ENCODE assay signal across 14 cellular contexts in genomic region chr2:165164201-165164600, GRCh38. TPM values are rescaled to one million over a fixed set of nuclear protein-coding genes. Genes with fewer than 3 reads are reported as not detected.
DNase-seq lines count a peak whose midpoint lies in the region; ATAC-seq and TF ChIP-seq lines count a peak whose summit lies in the region.
"Had no signal": no experiment of that assay in that cellular context is flagged by ENCODE, and none has a peak within 500 bp of the region (broad histone marks: within the 10 kb centered on the region; RNA-seq: fewer than 3 reads in every experiment).

No MANE protein-coding gene starts in this region.

- no peak for TF ChIP-seq CTCF in brain microvascular endothelial cell (IDR thresholded peaks at IDR 0.05; ENCODE audit: low read depth, low read length, missing control alignments)

- H3K36me3 ChIP-seq in adipocyte (ENCODE audit: control insufficient read depth, insufficient read depth, low read length, severe bottlenecking) (no peaks in the 10 kb centered on the region), brain microvascular endothelial cell (replicated peaks) (no peaks in the 10 kb centered on the region), skeletal muscle satellite cell (ENCODE audit: insufficient read depth, low read length) (no peaks in the 10 kb centered on the region)
- H3K36me3 ChIP-seq: BE2C had no signal

- no peaks in the 10 kb centered on the region for H3K9me3 ChIP-seq in adipocyte (ENCODE audit: control insufficient read depth, low read length)
- H3K9me3 ChIP-seq in skeletal muscle satellite cell (replicated peaks; ENCODE audit: low read length), result no peaks in the 10 kb centered on the region
- H3K9me3 ChIP-seq: BE2C had no signal

- H3K4me3 ChIP-seq in adipocyte (ENCODE audit: low read length) (no peak overlapping the region), brain microvascular endothelial cell (ENCODE audit: low read depth, low read length) (no peak overlapping the region), skeletal muscle satellite cell (ENCODE audit: low read length) (no peak overlapping the region)

- H3K4me2 ChIP-seq in skeletal muscle satellite cell (ENCODE audit: low read length), result peak overlapping the region; percentile 57

- DNase-seq in HS-5 (ENCODE audit: low read depth) (peak; percentile 19), adipocyte (ENCODE audit: low read depth) (peak; percentile 38), brain microvascular endothelial cell (peak; percentile 74), MV-4-11 (lab: John Stamatoyannopoulos, UW) (no peak), germinal center (ENCODE audit: low spot score) (no peak)
- DNase-seq: BE2C; CD4-positive, alpha-beta memory T cell; DMS79; EL; HFFc6 had no signal

- no peaks in the 10 kb centered on the region for H3K27me3 ChIP-seq in adipocyte (replicated peaks; ENCODE audit: control insufficient read depth, insufficient read depth, low read length)
- H3K27me3 ChIP-seq in brain microvascular endothelial cell (replicated peaks), result no peaks in the 10 kb centered on the region
- no peaks in the 10 kb centered on the region for H3K27me3 ChIP-seq in skeletal muscle satellite cell (ENCODE audit: control insufficient read depth, insufficient read depth, low read length)
- H3K27me3 ChIP-seq: BE2C had no signal

- peak overlapping the region; percentile 42 for H3K27ac ChIP-seq in brain microvascular endothelial cell
- H3K27ac ChIP-seq: C4-2B had no signal

- no peak overlapping the region for H3K9ac ChIP-seq in adipocyte (ENCODE audit: low read length)
- peak overlapping the region; percentile 31 for H3K9ac ChIP-seq in skeletal muscle satellite cell (ENCODE audit: low read depth, low read length)

- in situ Hi-C loops in brain microvascular endothelial cell (cut with HindIII; ENCODE audit: low pct_ligation_motif_present, low sequenced_read_pairs), result no loop called here

- H3K4me1 ChIP-seq in adipocyte (ENCODE audit: control insufficient read depth, insufficient read depth, low read length) (peaks cover 5% of the 10 kb centered on the region), skeletal muscle satellite cell (ENCODE audit: control insufficient read depth, insufficient read depth, low read length) (peaks cover 45% of the 10 kb centered on the region)
- H3K4me1 ChIP-seq: BE2C had no signal

- no peak for ATAC-seq in HG03135 (IDR thresholded peaks at IDR 0.05; ENCODE audit: unreplicated experiment)
- ATAC-seq: HepG2 had no signal

RNA-seq across cellular contexts. Expression of gene SCN3A, which starts 39.6 kb away (rescaled TPM):
- 1.5 TPM in 1 of 2 replicates, not detected in the other for total RNA-seq in skeletal muscle satellite cell (2012; rRNA removed)
- total RNA-seq: CD4-positive, alpha-beta memory T cell; HepG2 had no signal

Comparison
In these comparisons a context has a peak if more than half of its experiments do, and no peak if none do; other contexts are left out.
1. DNase-seq: peak in HS-5 (single experiment), adipocyte (single experiment) and brain microvascular endothelial cell (single experiment); none in MV-4-11 (single experiment) and germinal center (single experiment).